8 cellular contexts compared by ENCODE assay signal in the genomic region with DNA sequence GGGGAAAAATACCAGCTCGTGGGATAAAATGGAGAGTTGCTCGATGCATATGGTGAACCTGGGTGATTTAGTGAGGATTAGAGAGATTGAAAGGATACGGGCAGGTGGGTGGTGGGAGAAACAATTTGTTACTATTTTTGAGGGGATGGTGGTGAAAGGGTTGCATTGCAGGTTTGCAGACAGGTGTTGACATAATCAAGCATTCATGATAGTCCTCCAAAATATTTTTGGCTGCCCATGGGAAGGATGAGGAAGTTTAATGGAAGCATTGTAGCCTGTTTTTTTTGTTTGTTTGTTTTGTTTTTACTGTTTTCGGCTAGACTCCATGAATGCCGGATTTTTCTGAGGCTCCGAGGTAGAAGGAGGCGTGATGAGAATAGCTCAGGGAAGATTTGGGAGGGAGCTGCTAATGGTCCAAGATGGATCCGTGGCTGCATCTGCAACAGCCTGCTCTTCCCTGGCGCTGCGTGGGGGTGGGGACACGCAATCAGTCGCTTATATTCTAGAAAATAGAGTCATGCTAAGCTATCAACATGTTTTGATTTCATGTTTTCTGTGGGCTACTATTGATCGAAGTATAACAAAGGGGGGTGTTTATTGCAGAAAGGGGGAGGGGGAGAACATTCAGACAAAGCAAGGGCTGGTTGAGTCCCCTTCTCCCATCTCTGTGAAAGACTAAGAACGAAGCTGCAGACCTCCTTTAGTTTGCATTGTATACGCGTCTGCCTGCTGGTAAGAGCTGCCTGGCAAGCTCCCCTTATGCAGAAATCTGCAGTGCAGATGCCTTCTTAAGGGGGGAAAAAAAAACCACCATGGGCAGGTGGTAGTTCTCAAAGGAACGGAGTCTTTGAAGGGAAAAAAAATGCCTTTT. TPM values are rescaled to one million over a fixed set of nuclear protein-coding genes. Genes with fewer than 3 reads are reported as not detected.
DNase-seq lines count a peak whose midpoint lies in the region; ATAC-seq and TF ChIP-seq lines count a peak whose summit lies in the region.

No MANE protein-coding gene starts in this region.

- TF ChIP-seq CTCF in psoas muscle (IDR thresholded peaks at IDR 0.05): no peak

- peak overlapping the region; percentile 94 for H3K27ac ChIP-seq in psoas muscle

- DNase-seq in CD1c-positive myeloid dendritic cell (ENCODE audit: extremely low spot score): peak; percentile 41
- peak; percentile 72 for DNase-seq in NCI-H2171 treated with DMSO at 0.1 percent for 48 hours (lab: John Stamatoyannopoulos, UW)
- peak; percentile 75 for DNase-seq in adipocyte (ENCODE audit: low read depth)
- DNase-seq in hepatic stellate cell (ENCODE audit: low spot score): peak; percentile 55
- DNase-seq in psoas muscle: no peak

- WGBS in psoas muscle, 3 donors: 2 to 5% (median 2%) methylated on average over 17 of the region's 17 CpGs

- H3K36me3 ChIP-seq in adipocyte (ENCODE audit: control insufficient read depth, insufficient read depth, low read length, severe bottlenecking): no peaks in the 10 kb centered on the region
- no peaks in the 10 kb centered on the region for H3K36me3 ChIP-seq in psoas muscle (ENCODE audit: insufficient read depth in 1 of 2, low read depth in 1 of 2)

- peak overlapping the region; percentile 99 for H3K9ac ChIP-seq in adipocyte (ENCODE audit: low read length)

- H3K9me3 ChIP-seq in adipocyte (ENCODE audit: control insufficient read depth, low read length): no peaks in the 10 kb centered on the region
- no peaks in the 10 kb centered on the region for H3K9me3 ChIP-seq in psoas muscle

- peak; percentile 3 for ATAC-seq in GM21717 (IDR thresholded peaks at IDR 0.05; ENCODE audit: unreplicated experiment)
- peak in 1 of 4 donors; percentile 27 for ATAC-seq in psoas muscle
- ATAC-seq in GM21447 (IDR thresholded peaks at IDR 0.05; ENCODE audit: unreplicated experiment): no peak
- no peak for ATAC-seq in GM18498 (IDR thresholded peaks at IDR 0.05; ENCODE audit: unreplicated experiment)

- H3K27me3 ChIP-seq in adipocyte (replicated peaks; ENCODE audit: control insufficient read depth, insufficient read depth, low read length) (no peaks in the 10 kb centered on the region), psoas muscle (ENCODE audit: insufficient read depth in 3 of 3, low read length in 2 of 3) (no peaks in the 10 kb centered on the region)

- H3K4me1 ChIP-seq in adipocyte (ENCODE audit: control insufficient read depth, insufficient read depth, low read length): peaks cover 49% of the 10 kb centered on the region
- peaks cover 57% of the 10 kb centered on the region for H3K4me1 ChIP-seq in psoas muscle

- intact Hi-C loops in psoas muscle (cut with DNase I): loop anchor here in 1 of 2 donors (5.0 kb wide), 1 partner anchor 55 kb away; no protein-coding TSS in a partner anchor

- H3K4me3 ChIP-seq in adipocyte (ENCODE audit: low read length) (peak overlapping the region; percentile 100), psoas muscle (peak overlapping the region; percentile 96)

RNA-seq across cellular contexts. Expression of a gene that starts 1.0 kb away (rescaled TPM):
- total RNA-seq in psoas muscle: 100 to 1,000 TPM in 1 of 4 donors, 10 to 100 TPM in 3; 40.5 to 110 (median 70.8) TPM
- polyA plus RNA-seq in psoas muscle: 100 to 1,000 TPM in 1 of 3 donors, 10 to 100 TPM in 2; 35.3 to 162 (median 62.0) TPM

RNA-seq across cellular contexts. Expression of a gene that starts 11.1 kb away (rescaled TPM):
- total RNA-seq in psoas muscle: 10 to 100 TPM in 3 of 4 donors, 1 to 10 TPM in 1; 9.4 to 12.2 (median 10.7) TPM
- polyA plus RNA-seq in psoas muscle: 1 to 10 TPM; 3.2 to 6.4 (median 3.3) TPM

Comparison
In these comparisons a context has a peak if more than half of its experiments do, and no peak if none do; other contexts are left out.
1. DNase-seq: peak in CD1c-positive myeloid dendritic cell (single experiment), NCI-H2171 treated with DMSO at 0.1 percent for 48 hours (single experiment), adipocyte (single experiment) and hepatic stellate cell (single experiment); none in psoas muscle (0 of 2).